In the genomic region with DNA sequence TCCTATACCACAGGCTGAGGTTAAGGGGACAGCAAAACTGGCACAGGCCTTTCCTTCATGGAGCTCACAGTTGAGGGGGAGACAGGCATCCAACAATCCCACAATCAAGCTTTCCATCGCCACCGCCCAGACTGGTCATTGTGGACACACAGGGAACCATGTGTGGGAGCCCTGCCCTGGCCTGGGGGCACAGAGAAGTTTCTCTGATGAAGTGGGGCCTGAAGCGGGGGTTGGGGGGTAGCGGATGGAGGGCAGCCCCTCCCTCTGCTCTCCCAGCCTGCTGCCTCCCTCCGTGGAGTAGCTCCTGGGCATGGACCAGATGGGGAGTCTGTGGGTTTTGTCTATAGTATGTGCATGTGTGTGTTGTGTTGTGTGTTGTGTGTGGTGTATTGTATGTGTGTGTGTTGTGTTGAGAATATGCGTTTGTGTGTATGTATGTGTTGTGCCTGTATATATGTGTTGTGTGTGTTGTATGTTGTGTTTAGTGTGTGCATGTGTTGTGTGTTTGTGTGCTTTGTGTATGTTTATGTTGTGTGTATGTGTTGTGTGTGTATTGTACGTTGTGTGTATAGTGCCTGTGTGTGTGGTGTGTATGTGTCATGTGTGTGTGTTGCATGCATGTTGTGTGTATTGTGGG, we compare ENCODE assay signal across 2 cellular contexts.
TF ChIP-seq lines count a peak whose summit lies in the region.

No MANE protein-coding gene starts in this region.

TF ChIP-seq in HepG2, 621 proteins besides CTCF, POLR2A, EP300 and RAD21:
- peak; percentile 79 for TF ChIP-seq PHB2 (IDR thresholded peaks at IDR 0.05; ENCODE audit: partially characterized antibody)
- no peak for TF ChIP-seq BCLAF1 (IDR thresholded peaks at IDR 0.05)
- TF ChIP-seq IKZF1 (IDR thresholded peaks at IDR 0.05) = peak; percentile 77; the same call in 1 of the 2 replicates
- TF ChIP-seq ATF7 (IDR thresholded peaks at IDR 0.05) = peak; percentile 14; the same call in 1 of the 2 replicates
- TF ChIP-seq ATF7 (CRISPR knock-in tag; IDR thresholded peaks at IDR 0.05) = no peak
- no peak for TF ChIP-seq KLF11 (CRISPR knock-in tag; IDR thresholded peaks at IDR 0.05)
- 0 out of 2 replicates have a peak, but pooled peaks have one; percentile 35 for TF ChIP-seq HOXA7 (CRISPR knock-in tag; IDR thresholded peaks at IDR 0.05)
- TF ChIP-seq ZSCAN20 (CRISPR knock-in tag; IDR thresholded peaks at IDR 0.05; ENCODE audit: borderline replicate concordance) = no peak
- TF ChIP-seq SOX6 (IDR thresholded peaks at IDR 0.05) = peak; percentile 62; the same call in 1 of the 2 replicates
- TF ChIP-seq SOX6 (CRISPR knock-in tag; IDR thresholded peaks at IDR 0.05) = no peak
- 0 out of 2 replicates have a peak, but pooled peaks have one; percentile 38 for TF ChIP-seq FOXP1 (IDR thresholded peaks at IDR 0.05)
- TF ChIP-seq FOXP1 (CRISPR knock-in tag; IDR thresholded peaks at IDR 0.05) = no peak
- peak; percentile 75; the same call in 1 of the 2 replicates for TF ChIP-seq NBN (conservative IDR thresholded peaks at IDR 0.05)
- 0 out of 2 replicates have a peak, but pooled peaks have one; percentile 34 for TF ChIP-seq JUNB (CRISPR knock-in tag; IDR thresholded peaks at IDR 0.05; ENCODE audit: borderline replicate concordance)
- 0 out of 2 replicates have a peak, but pooled peaks have one; percentile 40 for TF ChIP-seq ARNT (IDR thresholded peaks at IDR 0.05)

TF ChIP-seq in K562, 482 proteins besides CTCF, POLR2A, EP300 and RAD21 (continues in another document):
- TF ChIP-seq SMARCA5 (IDR thresholded peaks at IDR 0.05) (peak; percentile 41; the same call in 1 of the 2 replicates), NR1H2 (CRISPR knock-in tag; IDR thresholded peaks at IDR 0.05) (no peak), HDAC1 (IDR thresholded peaks at IDR 0.05) (peak in 1 of 2 experiments; percentile 78; a peak in 2 of 4 replicates), ZNF282 (CRISPR knock-in tag; IDR thresholded peaks at IDR 0.05) (no peak), CCAR2 (IDR thresholded peaks at IDR 0.05; ENCODE audit: low read depth, low read length) (no peak), SUPT5H (IDR thresholded peaks at IDR 0.05) (0 out of 2 replicates have a peak, but pooled peaks have one; percentile 27), SAFB (IDR thresholded peaks at IDR 0.05; ENCODE audit: borderline replicate concordance, low read depth, low read length) (no peak), ZBTB8A (IDR thresholded peaks at IDR 0.05; ENCODE audit: partially characterized antibody) (no peak), DDX20 (tag; IDR thresholded peaks at IDR 0.05; ENCODE audit: low read depth) (no peak), ARHGAP35 (IDR thresholded peaks at IDR 0.05; ENCODE audit: partially characterized antibody) (peak; percentile 58), ZNF431 (CRISPR knock-in tag; IDR thresholded peaks at IDR 0.05) (no peak), ZNF77 (CRISPR knock-in tag; IDR thresholded peaks at IDR 0.05) (no peak), UBTF (IDR thresholded peaks at IDR 0.05; ENCODE audit: borderline replicate concordance in 1 of 2, low read depth in 2 of 2, low read length in 2 of 2) (no peak), TAF9B (IDR thresholded peaks at IDR 0.05; ENCODE audit: partially characterized antibody) (no peak), CLOCK (CRISPR knock-in tag; IDR thresholded peaks at IDR 0.05; ENCODE audit: borderline replicate concordance) (no peak), GATAD2B (IDR thresholded peaks at IDR 0.05; ENCODE audit: borderline replicate concordance) (no peak), HBP1 (CRISPR knock-in tag; IDR thresholded peaks at IDR 0.05) (peak; percentile 50; the same call in 1 of the 2 replicates), NCOA4 (IDR thresholded peaks at IDR 0.05; ENCODE audit: partially characterized antibody) (peak; percentile 63), ZMIZ1 (IDR thresholded peaks at IDR 0.05; ENCODE audit: low read depth in 2 of 2, low read length in 2 of 2) (no peak), PTTG1 (tag; IDR thresholded peaks at IDR 0.05; ENCODE audit: low read depth) (no peak), STAT5B (CRISPR knock-in tag; IDR thresholded peaks at IDR 0.05) (no peak), ZNF184 (CRISPR knock-in tag; IDR thresholded peaks at IDR 0.05) (no peak), RFX1 (IDR thresholded peaks at IDR 0.05) (no peak), HNRNPUL1 (IDR thresholded peaks at IDR 0.05; ENCODE audit: low read length) (no peak), HLTF (IDR thresholded peaks at IDR 0.05) (0 out of 2 replicates have a peak, but pooled peaks have one; percentile 51), FOXK1 (CRISPR knock-in tag; IDR thresholded peaks at IDR 0.05; ENCODE audit: borderline replicate concordance) (no peak), RBM15 (IDR thresholded peaks at IDR 0.05; ENCODE audit: insufficient read depth, low read length) (no peak), TCF7 (IDR thresholded peaks at IDR 0.05; ENCODE audit: borderline replicate concordance) (no peak), SMARCA4 (IDR thresholded peaks at IDR 0.05) (0 out of 2 replicates have a peak, but pooled peaks have one; percentile 17), JUNB (CRISPR knock-in tag; conservative IDR thresholded peaks at IDR 0.05) (no peak), NFE2 (IDR thresholded peaks at IDR 0.05; ENCODE audit: low read depth) (no peak), MLLT1 (IDR thresholded peaks at IDR 0.05) (peak; percentile 73 to 74; a peak in 3 of 4 replicates), ZNF354B (CRISPR knock-in tag; IDR thresholded peaks at IDR 0.05) (no peak)
- TF ChIP-seq, protein P1, sequence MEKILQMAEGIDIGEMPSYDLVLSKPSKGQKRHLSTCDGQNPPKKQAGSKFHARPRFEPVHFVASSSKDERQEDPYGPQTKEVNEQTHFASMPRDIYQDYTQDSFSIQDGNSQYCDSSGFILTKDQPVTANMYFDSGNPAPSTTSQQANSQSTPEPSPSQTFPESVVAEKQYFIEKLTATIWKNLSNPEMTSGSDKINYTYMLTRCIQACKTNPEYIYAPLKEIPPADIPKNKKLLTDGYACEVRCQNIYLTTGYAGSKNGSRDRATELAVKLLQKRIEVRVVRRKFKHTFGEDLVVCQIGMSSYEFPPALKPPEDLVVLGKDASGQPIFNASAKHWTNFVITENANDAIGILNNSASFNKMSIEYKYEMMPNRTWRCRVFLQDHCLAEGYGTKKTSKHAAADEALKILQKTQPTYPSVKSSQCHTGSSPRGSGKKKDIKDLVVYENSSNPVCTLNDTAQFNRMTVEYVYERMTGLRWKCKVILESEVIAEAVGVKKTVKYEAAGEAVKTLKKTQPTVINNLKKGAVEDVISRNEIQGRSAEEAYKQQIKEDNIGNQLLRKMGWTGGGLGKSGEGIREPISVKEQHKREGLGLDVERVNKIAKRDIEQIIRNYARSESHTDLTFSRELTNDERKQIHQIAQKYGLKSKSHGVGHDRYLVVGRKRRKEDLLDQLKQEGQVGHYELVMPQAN (IDR thresholded peaks at IDR 0.05; ENCODE audit: borderline replicate concordance) = peak; percentile 54; the same call in 1 of the 2 replicates
- TF ChIP-seq, protein P2, sequence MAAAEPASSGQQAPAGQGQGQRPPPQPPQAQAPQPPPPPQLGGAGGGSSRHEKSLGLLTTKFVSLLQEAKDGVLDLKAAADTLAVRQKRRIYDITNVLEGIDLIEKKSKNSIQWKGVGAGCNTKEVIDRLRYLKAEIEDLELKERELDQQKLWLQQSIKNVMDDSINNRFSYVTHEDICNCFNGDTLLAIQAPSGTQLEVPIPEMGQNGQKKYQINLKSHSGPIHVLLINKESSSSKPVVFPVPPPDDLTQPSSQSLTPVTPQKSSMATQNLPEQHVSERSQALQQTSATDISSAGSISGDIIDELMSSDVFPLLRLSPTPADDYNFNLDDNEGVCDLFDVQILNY (CRISPR knock-in tag; IDR thresholded peaks at IDR 0.05) = no peak
- TF ChIP-seq, protein P3, sequence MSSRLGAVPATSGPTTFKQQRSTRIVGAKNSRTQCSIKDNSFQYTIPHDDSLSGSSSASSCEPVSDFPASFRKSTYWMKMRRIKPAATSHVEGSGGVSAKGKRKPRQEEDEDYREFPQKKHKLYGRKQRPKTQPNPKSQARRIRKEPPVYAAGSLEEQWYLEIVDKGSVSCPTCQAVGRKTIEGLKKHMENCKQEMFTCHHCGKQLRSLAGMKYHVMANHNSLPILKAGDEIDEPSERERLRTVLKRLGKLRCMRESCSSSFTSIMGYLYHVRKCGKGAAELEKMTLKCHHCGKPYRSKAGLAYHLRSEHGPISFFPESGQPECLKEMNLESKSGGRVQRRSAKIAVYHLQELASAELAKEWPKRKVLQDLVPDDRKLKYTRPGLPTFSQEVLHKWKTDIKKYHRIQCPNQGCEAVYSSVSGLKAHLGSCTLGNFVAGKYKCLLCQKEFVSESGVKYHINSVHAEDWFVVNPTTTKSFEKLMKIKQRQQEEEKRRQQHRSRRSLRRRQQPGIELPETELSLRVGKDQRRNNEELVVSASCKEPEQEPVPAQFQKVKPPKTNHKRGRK (tag; IDR thresholded peaks at IDR 0.05) = no peak
